ENCODE assay signal across 12 cellular contexts in genomic region chr3:152315623-152316022, GRCh38. TPM values are rescaled to one million over a fixed set of nuclear protein-coding genes. Genes with fewer than 3 reads are reported as not detected.
DNase-seq lines count a peak whose midpoint lies in the region; ATAC-seq and TF ChIP-seq lines count a peak whose summit lies in the region.
"Had no signal": no experiment of that assay in that cellular context is flagged by ENCODE, and none has a peak within 500 bp of the region (broad histone marks: within the 10 kb centered on the region; RNA-seq: fewer than 3 reads in every experiment).

No MANE protein-coding gene starts in this region.

- H3K4me3 Mint-ChIP-seq in CD8-positive, alpha-beta T cell, result peak overlapping the region; percentile 33

- no peak for TF ChIP-seq RAD21 in SK-N-SH (IDR thresholded peaks at IDR 0.05; ENCODE audit: low read length)

- no peaks in the 10 kb centered on the region for H3K9me3 ChIP-seq in CD8-positive, alpha-beta T cell (ENCODE audit: low read length)
- no peaks in the 10 kb centered on the region for H3K9me3 ChIP-seq in neutrophil
- no peaks in the 10 kb centered on the region; the same call in 1 of the 2 replicates for H3K9me3 ChIP-seq in SK-N-SH

- CTCF ChIA-PET in CD8-positive, alpha-beta T cell (lab: Charles Lee), result interaction anchor here (0.7 to 1.6 kb wide), 2 partner anchors 18 to 31 kb away, joined by 3 to 4 read pairs; no protein-coding TSS in a partner anchor
- CTCF ChIA-PET in SK-N-SH (lab: Yijun Ruan, JAX), result interaction anchor here (0.6 to 2.2 kb wide), 3 partner anchors 23 to 145 kb away, joined by 3 to 6 read pairs (median 3); no protein-coding TSS in a partner anchor

- H3K27ac Mint-ChIP-seq in CD8-positive, alpha-beta T cell, result peak overlapping the region; percentile 82

- no peak overlapping the region for H3K4me3 ChIP-seq in CD8-positive, alpha-beta T cell (ENCODE audit: low read depth, low read length)
- H3K4me3 ChIP-seq in fibroblast of pulmonary artery (replicated peaks; ENCODE audit: low read depth, low read length) (no peak overlapping the region), neutrophil (ENCODE audit: low read depth in 1 of 2, low read length in 1 of 2) (no peak overlapping the region), SK-N-SH (ENCODE audit: low read depth in 2 of 2, low read length in 1 of 2) (no peak overlapping the region)
- H3K4me3 ChIP-seq: BLaER1 treated with 17β-estradiol and CSF1 and Interleukin-3, amounts not matched to agents 10 nM and 100 nM had no signal

- H3K27me3 Mint-ChIP-seq in CD8-positive, alpha-beta T cell (ENCODE audit: low read depth), result no peaks in the 10 kb centered on the region

- H3K4me2 ChIP-seq in SK-N-SH, result no peak overlapping the region

- peaks cover 50% of the 10 kb centered on the region for H3F3A ChIP-seq in SK-N-SH (replicated peaks; ENCODE audit: insufficient read depth)

- H3K4me1 Mint-ChIP-seq in CD8-positive, alpha-beta T cell (ENCODE audit: low read depth), result peaks cover 76% of the 10 kb centered on the region

- no peak for ATAC-seq in CD8-positive, alpha-beta T cell
- no peak for ATAC-seq in HG03039 (IDR thresholded peaks at IDR 0.05; ENCODE audit: unreplicated experiment)
- no peak for ATAC-seq in HG03565 (IDR thresholded peaks at IDR 0.05; ENCODE audit: unreplicated experiment)
- ATAC-seq in GM18520 (IDR thresholded peaks at IDR 0.05; ENCODE audit: unreplicated experiment), result no peak

- H3K27me3 ChIP-seq in CD8-positive, alpha-beta T cell (ENCODE audit: insufficient read depth, low read length), result no peaks in the 10 kb centered on the region
- H3K27me3 ChIP-seq in neutrophil (no peaks in the 10 kb centered on the region), SK-N-SH (ENCODE audit: insufficient read depth) (no peaks in the 10 kb centered on the region)
- H3K27me3 ChIP-seq: BLaER1 treated with 17β-estradiol and CSF1 and Interleukin-3, amounts not matched to agents 10 nM and 100 nM had no signal

- peaks cover 40% of the 10 kb centered on the region for H4K20me1 ChIP-seq in SK-N-SH (ENCODE audit: insufficient read depth)

- no peak for TF ChIP-seq EP300 in SK-N-SH (IDR thresholded peaks at IDR 0.05; ENCODE audit: borderline replicate concordance in 1 of 2, low read depth in 1 of 2, low read length in 1 of 2)

- H3K79me2 ChIP-seq in SK-N-SH (ENCODE audit: insufficient read depth), result peaks cover 98% of the 10 kb centered on the region

- DNase-seq in CD8-positive, alpha-beta T cell, result no peak
- DNase-seq in activated CD4-positive, alpha-beta T cell treated with anti-CD3 and anti-CD28 coated beads, Interleukin-2, amount 50 U/mL, for 4 hours, result peak; percentile 24 to 28
- DNase-seq in fibroblast of pulmonary artery (ENCODE audit: low read depth), result peak; percentile 53
- no peak for DNase-seq in SK-N-SH
- DNase-seq: kidney, NCI-H2029, occipital lobe had no signal

- H3K4me1 ChIP-seq in CD8-positive, alpha-beta T cell (ENCODE audit: insufficient read depth, low read length), result peaks cover 73% of the 10 kb centered on the region
- H3K4me1 ChIP-seq in neutrophil (ENCODE audit: control insufficient read depth in 1 of 2, insufficient read depth in 1 of 2, low read depth in 1 of 2, low read length in 1 of 2), result peaks cover 21 to 38% of the 10 kb centered on the region in 2 experiments
- peaks cover 9 to 35% of the 10 kb centered on the region in 2 experiments for H3K4me1 ChIP-seq in SK-N-SH (ENCODE audit: control insufficient read depth in 1 of 2, insufficient read depth in 2 of 2, low read depth in 1 of 2, low read length in 1 of 2)

- no peak overlapping the region for H2AFZ ChIP-seq in SK-N-SH (ENCODE audit: low read depth)

- WGBS in SK-N-SH (ENCODE audit: low lambda C conversion rate), result 87% methylated on average over 6 of the region's 6 CpGs

- H3K36me3 ChIP-seq in CD8-positive, alpha-beta T cell (ENCODE audit: insufficient read depth, low read length), result no peaks in the 10 kb centered on the region
- H3K36me3 ChIP-seq in neutrophil (peaks cover 4% of the 10 kb centered on the region), SK-N-SH (replicated peaks in 1 of 2; ENCODE audit: control insufficient read depth in 1 of 2, insufficient read depth in 2 of 2, low read length in 1 of 2) (peaks cover 0 to 30% of the 10 kb centered on the region in 2 experiments)

- H3K36me3 Mint-ChIP-seq in CD8-positive, alpha-beta T cell, result peaks cover 67% of the 10 kb centered on the region

- intact Hi-C loops in CD8-positive, alpha-beta T cell (cut with DNase I, micrococcal nuclease), result loop anchor here in 1 of 2 experiments (5.0 to 10.0 kb wide), 3 partner anchors 33 to 241 kb away; no protein-coding TSS in a partner anchor

- H3K9ac ChIP-seq in SK-N-SH, result no peak overlapping the region
- H3K9ac ChIP-seq: BLaER1 treated with 17β-estradiol and CSF1 and Interleukin-3, amounts not matched to agents 10 nM and 100 nM had no signal

- no peaks in the 10 kb centered on the region for H3K9me2 ChIP-seq in SK-N-SH

- H3K9me3 Mint-ChIP-seq in CD8-positive, alpha-beta T cell, result no peaks in the 10 kb centered on the region

- POLR2A ChIA-PET in CD8-positive, alpha-beta T cell (lab: Charles Lee), result interaction anchor here (0.7 to 2.2 kb wide), 4 partner anchors 9 to 860 kb away, joined by 3 to 6 read pairs (median 4); no protein-coding TSS in a partner anchor
- POLR2A ChIA-PET in SK-N-SH (lab: Yijun Ruan, JAX), result no interaction called here

- no peak for TF ChIP-seq CTCF in CD8-positive, alpha-beta T cell (IDR thresholded peaks at IDR 0.05)
- TF ChIP-seq CTCF in fibroblast of pulmonary artery (IDR thresholded peaks at IDR 0.05; ENCODE audit: low read length, missing control alignments) (no peak), neutrophil (IDR thresholded peaks at IDR 0.05) (no peak), SK-N-SH (IDR thresholded peaks at IDR 0.05) (no peak)

- H3K27ac ChIP-seq in CD8-positive, alpha-beta T cell (ENCODE audit: low read depth, low read length), result no peak overlapping the region
- H3K27ac ChIP-seq in neutrophil (peak overlapping the region; percentile 54), SK-N-SH (ENCODE audit: low read depth in 2 of 2, low read length in 1 of 2) (peak overlapping the region in 1 of 2 experiments; percentile 86; a peak in 2 of 4 replicates)
- H3K27ac ChIP-seq: BLaER1 treated with 17β-estradiol and CSF1 and Interleukin-3, amounts not matched to agents 10 nM and 100 nM had no signal

TF ChIP-seq in SK-N-SH, 30 proteins besides CTCF, POLR2A, EP300 and RAD21:
- TF ChIP-seq CHD2 (IDR thresholded peaks at IDR 0.05; ENCODE audit: low read length, partially characterized antibody) (no peak), SMC3 (IDR thresholded peaks at IDR 0.05; ENCODE audit: low read depth, low read length) (no peak)
TF ChIP-seq in SK-N-SH: peak in this region for 0.

RNA-seq across cellular contexts. Expression of gene MBNL1, which starts 46.9 kb away (rescaled TPM):
- total RNA-seq in CD8-positive, alpha-beta T cell, result 100 to 1,000 TPM; 515 to 529 TPM
- polyA plus RNA-seq in SK-N-SH (2012; rRNA removed), result 44.3 and 65.1 TPM in 2 replicates
- 53.4 and 63.3 TPM in 2 replicates for polyA plus RNA-seq in SK-N-SH (2012; cell fraction: cytosol; rRNA removed)
- polyA plus RNA-seq in SK-N-SH (2012; cell fraction: nucleus; rRNA removed), result 56.9 and 69.6 TPM in 2 replicates

Comparison
In these comparisons a context has a peak if more than half of its experiments do, and no peak if none do; other contexts are left out.
1. DNase-seq: peak in activated CD4-positive, alpha-beta T cell treated with anti-CD3 and anti-CD28 coated beads, Interleukin-2, amount 50 U/mL, for 4 hours (2 of 2) and fibroblast of pulmonary artery (single experiment); none in CD8-positive, alpha-beta T cell (0 of 7) and SK-N-SH (single experiment).